In genomic region chr22:48829908-48830307, GRCh38 we compare ENCODE assay signal across 18 cellular contexts.
DNase-seq lines count a peak whose midpoint lies in the region; TF ChIP-seq lines count a peak whose summit lies in the region.
"Had no signal": no experiment of that assay in that cellular context is flagged by ENCODE, and none has a peak within 500 bp of the region (broad histone marks: within the 10 kb centered on the region; RNA-seq: fewer than 3 reads in every experiment).

No MANE protein-coding gene starts in this region.

- H3K4me3 ChIP-seq in coronary artery: no peak overlapping the region
- H3K4me3 ChIP-seq in spleen: no peak overlapping the region
- H3K4me3 ChIP-seq: A549, GM23338 had no signal

- H3K27ac ChIP-seq in coronary artery: no peak overlapping the region
- no peak overlapping the region for H3K27ac ChIP-seq in spleen
- H3K27ac ChIP-seq: A549 had no signal

- TF ChIP-seq CTCF in coronary artery (IDR thresholded peaks at IDR 0.05): no peak
- TF ChIP-seq CTCF in spleen (IDR thresholded peaks at IDR 0.05 in 8 of 11, conservative IDR thresholded peaks at IDR 0.05 in 3 of 11): no peak

- TF ChIP-seq POLR2A in spleen (IDR thresholded peaks at IDR 0.05): no peak

- no peaks in the 10 kb centered on the region for H3K4me1 ChIP-seq in spleen
- H3K4me1 ChIP-seq: A549 had no signal

- 74 to 88% (median 81%) methylated on average over 6 of the region's 6 CpGs for WGBS in spleen, 5 donors

- peak; percentile 46 for DNase-seq in activated effector memory CD4-positive, alpha-beta T cell treated with anti-CD3 and anti-CD28 coated beads, Interleukin-2, amount 50 U/mL, for 16 hours
- DNase-seq in activated effector memory CD4-positive, alpha-beta T cell treated with Interleukin-2 at 50 U/mL for 16 hours: no peak
- DNase-seq in coronary artery (ENCODE audit: low spot score) (peak; percentile 35), mesenteric fat pad (ENCODE audit: low spot score) (peak; percentile 72), spleen (peak; percentile 56), NCI-H2029 (lab: John Stamatoyannopoulos, UW) (no peak), KG1 (lab: John Stamatoyannopoulos, UW) (no peak), DMS153 (lab: John Stamatoyannopoulos, UW) (no peak)
- DNase-seq: 8988T; ACHN; C1 segment of cervical spinal cord; Calu3; CD4-positive, alpha-beta memory T cell; COR-L47; DND-41; H9 had no signal

- peaks cover 2 to 35% (median 25%) of the 10 kb centered on the region in 8 donors for H3K9me3 ChIP-seq in spleen
- H3K9me3 ChIP-seq: A549 had no signal

- intact Hi-C loops in spleen (cut with DNase I; ENCODE audit: low total_unique reads): no loop called here

- H3K36me3 ChIP-seq in spleen: no peaks in the 10 kb centered on the region

- H3K27me3 ChIP-seq in spleen (replicated peaks in 1 of 7): peaks cover 0 to 60% (median 0%) of the 10 kb centered on the region in 7 donors

Comparison
In these comparisons a context has a peak if more than half of its experiments do, and no peak if none do; other contexts are left out.
1. DNase-seq: peak in activated effector memory CD4-positive, alpha-beta T cell treated with anti-CD3 and anti-CD28 coated beads, Interleukin-2, amount 50 U/mL, for 16 hours (single experiment), coronary artery (single experiment), mesenteric fat pad (single experiment) and spleen (single experiment); none in activated effector memory CD4-positive, alpha-beta T cell treated with Interleukin-2 at 50 U/mL for 16 hours (single experiment), NCI-H2029 (single experiment), KG1 (single experiment) and DMS153 (single experiment).